14 cellular contexts compared by ENCODE assay signal in the genomic region with DNA sequence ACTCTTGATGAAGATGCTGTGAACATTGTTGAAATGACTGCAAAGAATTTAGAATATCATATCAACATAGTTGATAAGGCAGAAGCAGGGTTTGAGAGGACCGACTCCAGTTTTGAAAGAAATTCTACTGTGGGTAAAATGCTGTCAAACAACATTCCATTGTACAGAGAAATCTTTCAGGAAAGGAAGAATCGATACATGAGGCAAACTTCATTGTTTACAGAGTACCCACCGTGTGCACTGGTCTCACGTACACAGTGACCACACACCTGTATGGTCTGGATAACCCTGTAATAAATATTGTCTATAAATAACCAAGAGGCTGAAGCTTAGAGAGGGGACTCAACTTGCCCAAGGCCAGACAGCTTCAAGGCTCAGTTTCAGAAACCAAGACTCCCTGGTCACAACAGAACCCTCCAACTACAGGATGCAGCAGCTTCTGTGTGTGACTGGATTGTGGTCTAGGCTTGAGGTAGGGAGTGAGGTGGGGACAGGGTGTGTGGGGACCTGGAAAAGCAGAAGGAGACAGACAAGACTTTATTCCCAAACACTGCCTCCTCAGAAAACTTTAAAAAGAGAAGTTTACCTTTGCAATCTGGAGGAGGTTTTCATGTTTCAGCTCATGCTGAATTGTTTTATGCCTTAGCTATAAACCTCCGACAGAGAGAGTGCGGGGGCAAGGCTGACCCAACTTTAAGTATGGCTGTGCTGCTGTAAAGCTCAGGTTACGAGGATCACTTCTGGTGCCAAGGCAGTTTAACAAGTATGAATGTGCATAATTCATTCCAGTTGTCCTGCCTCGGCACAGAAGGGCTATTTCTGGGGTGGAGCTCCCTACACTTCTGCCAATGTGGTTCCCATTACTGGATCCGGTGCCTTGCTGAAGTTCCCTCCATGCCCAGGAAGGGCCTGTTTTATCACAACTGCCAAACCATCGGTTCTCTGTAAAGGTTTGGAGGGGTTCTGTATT.
DNase-seq lines count a peak whose midpoint lies in the region; ATAC-seq, FAIRE-seq and TF ChIP-seq lines count a peak whose summit lies in the region.
"Had no signal": no experiment of that assay in that cellular context is flagged by ENCODE, and none has a peak within 500 bp of the region (broad histone marks: within the 10 kb centered on the region; RNA-seq: fewer than 3 reads in every experiment).

No MANE protein-coding gene starts in this region.

- TF ChIP-seq CTCF in AG09319 (IDR thresholded peaks at IDR 0.05; ENCODE audit: low read depth, low read length): no peak
- TF ChIP-seq CTCF in HEK293 (tag by site-specific recombination; IDR thresholded peaks at IDR 0.05): no peak

- no peak for ATAC-seq in GM21381 (IDR thresholded peaks at IDR 0.05; ENCODE audit: unreplicated experiment)

- no peak overlapping the region for H3K4me3 ChIP-seq in HEK293 (ENCODE audit: low read depth, low read length)

- no peak overlapping the region for H3K27ac ChIP-seq in HEK293 (ENCODE audit: extremely low read depth, low read depth, low read length)
- H3K27ac ChIP-seq in substantia nigra (ENCODE audit: low read depth, low read length, poor library complexity, severe bottlenecking): no peak overlapping the region

- POLR2A ChIA-PET in HEK293 (lab: Yijun Ruan, JAX): no interaction called here

- FAIRE-seq in endometrium (lab: Jason Lieb, UNC): peak; percentile 68
- FAIRE-seq: H54 had no signal

- DNase-seq in AG09319 (ENCODE audit: extremely low read depth, low read depth) (peak; percentile 79), mucosa of gallbladder (ENCODE audit: low spot score) (peak; percentile 31), cerebellar nuclear complex (lab: John Stamatoyannopoulos, UW) (no peak), substantia nigra (lab: John Stamatoyannopoulos, UW) (no peak), HUDEP-2 (lab: John Stamatoyannopoulos, UW; ENCODE audit: unreplicated experiment in 76 of 76) (no peak)
- DNase-seq: activated CD4-positive, alpha-beta T cell treated with anti-CD3 and anti-CD28 coated beads, Interleukin-2, amount 50 U/mL, for 1 hour; GF-D8; islet precursor cell; KG1; NCI-H1092 had no signal

- H3K9me3 ChIP-seq in HEK293 (ENCODE audit: control insufficient read depth, insufficient read depth, low read depth, low read length): no peaks in the 10 kb centered on the region

- no peaks in the 10 kb centered on the region for H3K36me3 ChIP-seq in HEK293 (ENCODE audit: control insufficient read depth in 2 of 2, insufficient read depth in 1 of 2, low read length in 2 of 2)

- CTCF ChIA-PET in HEK293 (lab: Yijun Ruan, JAX): no interaction called here

- H3K4me1 ChIP-seq in HEK293 (ENCODE audit: control insufficient read depth, insufficient read depth, low read length): no peaks in the 10 kb centered on the region

TF ChIP-seq in HEK293, 187 proteins besides CTCF, POLR2A, EP300 and RAD21:
- TF ChIP-seq ZBTB44 (tag by site-specific recombination; IDR thresholded peaks at IDR 0.05): no peak
- TF ChIP-seq SALL2 (tag by site-specific recombination; IDR thresholded peaks at IDR 0.05; ENCODE audit: borderline replicate concordance): no peak
- TF ChIP-seq ZNF677 (tag by site-specific recombination; IDR thresholded peaks at IDR 0.05): peak; percentile 94
- no peak for TF ChIP-seq ZNF23 (tag by site-specific recombination; IDR thresholded peaks at IDR 0.05; ENCODE audit: borderline replicate concordance)
- no peak for TF ChIP-seq WT1 (tag by site-specific recombination; IDR thresholded peaks at IDR 0.05)

Comparison
In these comparisons a context has a peak if more than half of its experiments do, and no peak if none do; other contexts are left out.
1. DNase-seq: peak in AG09319 (single experiment) and mucosa of gallbladder (single experiment); none in cerebellar nuclear complex (0 of 2), substantia nigra (0 of 49) and HUDEP-2 (0 of 76).